In the genomic region with DNA sequence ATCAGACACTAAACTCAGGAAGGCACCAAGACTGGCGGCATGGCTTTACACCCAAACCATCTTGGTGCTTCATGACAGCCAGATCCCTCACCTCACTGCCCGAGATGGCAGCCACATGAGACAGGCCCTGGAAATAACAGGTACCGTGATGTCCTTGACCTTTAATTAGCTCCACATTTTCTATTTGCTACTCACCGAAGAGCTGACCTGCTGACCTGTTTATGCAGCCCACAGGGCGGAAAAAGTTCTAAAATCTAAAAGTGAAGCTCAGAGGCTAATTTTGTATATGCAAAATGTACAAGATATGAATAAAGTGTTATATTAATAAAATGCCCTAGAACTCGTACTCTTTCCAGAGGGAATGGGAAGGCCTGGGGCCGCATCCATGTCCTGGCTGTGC, we compare ENCODE assay signal across 21 cellular contexts. TPM values are rescaled to one million over a fixed set of nuclear protein-coding genes. Genes with fewer than 3 reads are reported as not detected.
"Had no signal": no experiment of that assay in that cellular context is flagged by ENCODE, and none has a peak within 500 bp of the region (broad histone marks: within the 10 kb centered on the region; RNA-seq: fewer than 3 reads in every experiment).

No MANE protein-coding gene starts in this region.

- H3K4me3 ChIP-seq: SJSA1, SK-N-MC had no signal

- DNase-seq: KBM-7, NCI-H1092, NCI-H1105 treated with DMSO at 0.1 percent for 48 hours, NCI-H1417 treated with DMSO at 0.1 percent for 48 hours, NCI-H146, NCI-H1694 treated with DMSO at 0.1 percent for 48 hours, NCI-H1930, NCI-H2081, NCI-H2107, NCI-H2227 treated with DMSO at 0.1 percent for 48 hours, NCI-H524 treated with DMSO at 0.1 percent for 48 hours, NCI-H69, NCI-H774, Right ventricle myocardium superior, RPMI8226, SIG-M5 had no signal

- H3K9me3 ChIP-seq: SJSA1 had no signal

- H3K27ac ChIP-seq: HL-60, SJSA1, SK-N-MC had no signal

- H3K27me3 ChIP-seq: SJSA1 had no signal

- H3K36me3 ChIP-seq: SJSA1 had no signal

- H3K4me1 ChIP-seq: SJSA1 had no signal

RNA-seq across cellular contexts. Expression of a gene that starts 51.6 kb away (rescaled TPM):
- total RNA-seq: LHCN-M2, MCF 10A, SJSA1 had no signal

RNA-seq across cellular contexts. Expression of a gene that starts 53.0 kb away (rescaled TPM):
- total RNA-seq: LHCN-M2, MCF 10A, Right ventricle myocardium superior, SJSA1 had no signal
